In the genomic region with DNA sequence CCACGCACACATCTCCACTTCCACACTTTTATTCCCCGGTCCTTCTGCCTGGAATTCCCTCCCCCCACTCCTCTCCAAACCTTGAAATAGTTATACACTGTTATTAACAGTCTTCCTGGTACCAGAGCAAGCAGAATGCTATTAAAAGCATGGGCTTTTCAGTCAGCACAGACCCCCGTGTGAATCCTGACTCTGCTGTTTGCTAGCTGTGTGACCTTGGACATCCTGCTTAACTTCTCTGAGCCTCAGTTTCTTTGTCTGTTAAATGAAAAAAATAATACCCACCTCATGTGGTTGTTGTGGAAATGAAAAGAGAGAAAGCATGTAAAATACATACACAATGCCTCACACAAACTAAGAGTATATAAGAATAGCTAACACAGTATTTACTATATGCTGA, we compare ENCODE assay signal across 17 cellular contexts. TPM values are rescaled to one million over a fixed set of nuclear protein-coding genes. Genes with fewer than 3 reads are reported as not detected.
DNase-seq lines count a peak whose midpoint lies in the region; ATAC-seq and TF ChIP-seq lines count a peak whose summit lies in the region.
"Had no signal": no experiment of that assay in that cellular context is flagged by ENCODE, and none has a peak within 500 bp of the region (broad histone marks: within the 10 kb centered on the region; RNA-seq: fewer than 3 reads in every experiment).

No MANE protein-coding gene starts in this region.

- POLR2A ChIA-PET in Panc1 (lab: Charles Lee) = no interaction called here

- H3K27me3 Mint-ChIP-seq in dendritic cell treated with granulocyte-macrophage colony-stimulating factor and Interleukin-4, amounts not matched to agents 40 ng/mL and 50 ng/mL, for 4 days = peaks cover 7% of the 10 kb centered on the region

- no peaks in the 10 kb centered on the region for H3K9me3 Mint-ChIP-seq in dendritic cell treated with granulocyte-macrophage colony-stimulating factor and Interleukin-4, amounts not matched to agents 40 ng/mL and 50 ng/mL, for 4 days
- H3K9me3 Mint-ChIP-seq: natural killer cell; T-helper 1 cell treated with Interleukin-12 subunit alpha and Interleukin-12 subunit beta and Interleukin-4 antibody, amounts not matched to agents 30 μg/mL and 1 μg/mL, for 36 hours; WTC11 had no signal

- H3K4me2 ChIP-seq in neuronal stem cell (ENCODE audit: insufficient read depth, low read length, poor library complexity, severe bottlenecking) = no peak overlapping the region

- H3K27ac Mint-ChIP-seq in dendritic cell treated with granulocyte-macrophage colony-stimulating factor and Interleukin-4, amounts not matched to agents 40 ng/mL and 50 ng/mL, for 4 days = peak overlapping the region; percentile 67
- H3K27ac Mint-ChIP-seq: natural killer cell; T-helper 1 cell treated with Interleukin-12 subunit alpha and Interleukin-12 subunit beta and Interleukin-4 antibody, amounts not matched to agents 30 μg/mL and 1 μg/mL, for 36 hours; WTC11 had no signal

- in situ Hi-C loops in Panc1 (cut with HindIII; ENCODE audit: low pct_unique_long_range_greater_than_20kb, low sequenced_read_pairs) = no loop called here

- H3K9ac ChIP-seq in neuronal stem cell (ENCODE audit: low read depth, low read length, poor library complexity) = no peak overlapping the region

- H3K4me3 Mint-ChIP-seq in dendritic cell treated with granulocyte-macrophage colony-stimulating factor and Interleukin-4, amounts not matched to agents 40 ng/mL and 50 ng/mL, for 4 days = no peak overlapping the region
- H3K4me3 Mint-ChIP-seq: natural killer cell; T-helper 1 cell treated with Interleukin-12 subunit alpha and Interleukin-12 subunit beta and Interleukin-4 antibody, amounts not matched to agents 30 μg/mL and 1 μg/mL, for 36 hours; WTC11 had no signal

- H4K91ac ChIP-seq in neuronal stem cell (ENCODE audit: low read depth, low read length, poor library complexity) = no peak overlapping the region

- H2BK5ac ChIP-seq in neuronal stem cell (ENCODE audit: low read length) = no peak overlapping the region

- H3K9me3 ChIP-seq in Panc1 (ENCODE audit: control insufficient read depth, insufficient read depth, low read depth, low read length) = no peaks in the 10 kb centered on the region
- H3K9me3 ChIP-seq in neuronal stem cell (replicated peaks in 1 of 2; ENCODE audit: control insufficient read depth in 2 of 2, insufficient read depth in 1 of 2, low read depth in 1 of 2, low read length in 2 of 2) = no peaks in the 10 kb centered on the region
- no peaks in the 10 kb centered on the region for H3K9me3 ChIP-seq in tibial artery
- H3K9me3 ChIP-seq: SJCRH30 had no signal

- no peaks in the 10 kb centered on the region for H3K79me1 ChIP-seq in neuronal stem cell (ENCODE audit: low read depth, low read length)

- H3K4me1 ChIP-seq in Panc1 (ENCODE audit: control insufficient read depth, insufficient read depth, low read length) (peaks cover 91% of the 10 kb centered on the region), neuronal stem cell (ENCODE audit: control insufficient read depth in 2 of 2, insufficient read depth in 1 of 2, low read depth in 1 of 2, low read length in 2 of 2) (peaks cover 25 to 34% of the 10 kb centered on the region in 2 donors), tibial artery (peaks cover 0 to 66% (median 28%) of the 10 kb centered on the region in 4 donors)
- H3K4me1 ChIP-seq: SJCRH30 had no signal

- no peak overlapping the region for H4K8ac ChIP-seq in neuronal stem cell (ENCODE audit: low read depth, low read length)

- intact Hi-C loops in Panc1 (cut with micrococcal nuclease; ENCODE audit: unreplicated experiment) (loop anchor here (5.0 kb wide), 1 partner anchor 35 kb away; no protein-coding TSS in a partner anchor), tibial artery (cut with DNase I; ENCODE audit: low total_unique reads) (loop anchor here (5.0 kb wide), 1 partner anchor 35 kb away; no protein-coding TSS in a partner anchor)
- intact Hi-C loops in dendritic cell treated with granulocyte-macrophage colony-stimulating factor and Interleukin-4, amounts not matched to agents 40 ng/mL and 50 ng/mL, for 4 days (cut with micrococcal nuclease) = loop anchor here (5.0 kb wide), 1 partner anchor 85 kb away; no protein-coding TSS in a partner anchor

- H2BK120ac ChIP-seq in neuronal stem cell (ENCODE audit: low read depth, low read length) = no peak overlapping the region

- CTCF ChIA-PET in Panc1 (lab: Charles Lee) = interaction anchor here (2.1 kb wide), 1 partner anchor 82 kb away, joined by 9 read pairs; no protein-coding TSS in a partner anchor

- H3K27ac ChIP-seq in Panc1 (ENCODE audit: low read length) = peak overlapping the region; percentile 99
- H3K27ac ChIP-seq in neuronal stem cell (replicated peaks; ENCODE audit: low read length) = no peak overlapping the region
- peak overlapping the region; percentile 34 to 48 for H3K27ac ChIP-seq in tibial artery
- H3K27ac ChIP-seq: SJCRH30 had no signal

- H2BK15ac ChIP-seq in neuronal stem cell (ENCODE audit: low read length) = no peak overlapping the region

- H3K4me3 ChIP-seq in Panc1 (ENCODE audit: low read depth in 2 of 2, low read length in 2 of 2) (no peak overlapping the region), neuronal stem cell (ENCODE audit: low read length in 2 of 2) (no peak overlapping the region), tibial artery (no peak overlapping the region)
- H3K4me3 ChIP-seq: SJCRH30 had no signal

- H3K27me3 ChIP-seq in Panc1 (ENCODE audit: control insufficient read depth, insufficient read depth, low read length) (no peaks in the 10 kb centered on the region), neuronal stem cell (ENCODE audit: control insufficient read depth in 3 of 3, insufficient read depth in 3 of 3, low read depth in 1 of 3, low read length in 3 of 3) (peaks cover 0 to 24% (median 7%) of the 10 kb centered on the region in 3 experiments), tibial artery (no peaks in the 10 kb centered on the region)

- H3K18ac ChIP-seq in neuronal stem cell (ENCODE audit: low read length) = peak overlapping the region; percentile 5

- no TSS peak for BruUV-seq in Panc1 (replicated peaks; lab: Mats Ljungman, UMichigan)

- H2AK5ac ChIP-seq in neuronal stem cell (ENCODE audit: low read depth, low read length) = no peak overlapping the region

- peaks cover 79% of the 10 kb centered on the region for H3K4me1 Mint-ChIP-seq in dendritic cell treated with granulocyte-macrophage colony-stimulating factor and Interleukin-4, amounts not matched to agents 40 ng/mL and 50 ng/mL, for 4 days (ENCODE audit: low read depth)

- H3K4ac ChIP-seq in neuronal stem cell (ENCODE audit: low read length) = no peak overlapping the region

- no CpG with 5 or more reads among the region's 3 CpGs for WGBS in neuronal stem cell (ENCODE audit: extremely low coverage in 2 of 2, insufficient read length in 2 of 2, insufficient replicate concordance in 1 of 2), 2 donors

- peaks cover 13% of the 10 kb centered on the region for H3K36me3 Mint-ChIP-seq in dendritic cell treated with granulocyte-macrophage colony-stimulating factor and Interleukin-4, amounts not matched to agents 40 ng/mL and 50 ng/mL, for 4 days (ENCODE audit: low read depth)
- H3K36me3 Mint-ChIP-seq: natural killer cell, WTC11 had no signal

- peak overlapping the region; percentile 48 for H2AFZ ChIP-seq in neuronal stem cell (ENCODE audit: low read length)

- H3K14ac ChIP-seq in neuronal stem cell (ENCODE audit: low read length) = no peak overlapping the region

- H3K36me3 ChIP-seq in Panc1 (ENCODE audit: control insufficient read depth, insufficient read depth, low read length) (no peaks in the 10 kb centered on the region), neuronal stem cell (replicated peaks in 1 of 2; ENCODE audit: control insufficient read depth in 2 of 2, insufficient read depth in 2 of 2, low read length in 2 of 2) (no peaks in the 10 kb centered on the region), tibial artery (peaks cover 0 to 4% (median 0%) of the 10 kb centered on the region in 3 donors)
- H3K36me3 ChIP-seq: SJCRH30 had no signal

- no peak overlapping the region for H2BK12ac ChIP-seq in neuronal stem cell (ENCODE audit: low read length)

- TF ChIP-seq CTCF in Panc1 (IDR thresholded peaks at IDR 0.05) = no peak
- TF ChIP-seq CTCF in tibial artery (IDR thresholded peaks at IDR 0.05) = no peak

- no peak for DNase-seq in Panc1 (ENCODE audit: low read depth, low spot score)
- DNase-seq in neuronal stem cell (ENCODE audit: low spot score) = no peak
- no peak for DNase-seq in tibial artery
- no peak for DNase-seq in NCI-H526 treated with DMSO at 0.1 percent for 48 hours (lab: John Stamatoyannopoulos, UW)
- DNase-seq: activated CD4-positive, alpha-beta T cell treated with anti-CD3 and anti-CD28 coated beads, Interleukin-2, amount 50 U/mL, for 48 hours; activated gamma-delta T cell; AML-193; hypothalamus; MV-4-11; natural killer cell; NCI-H1694 treated with DMSO at 0.1 percent for 48 hours; SJCRH30 had no signal

- no peak overlapping the region for H3K23ac ChIP-seq in neuronal stem cell (ENCODE audit: low read depth, low read length, poor library complexity)

- ATAC-seq in Panc1 (no peak), HG03135 (IDR thresholded peaks at IDR 0.05; ENCODE audit: unreplicated experiment) (no peak), GM21528 (IDR thresholded peaks at IDR 0.05; ENCODE audit: low FRiP score, unreplicated experiment) (no peak)
- ATAC-seq: WTC11 had no signal

RNA-seq across cellular contexts. Expression of gene AHNAK, which starts 39.6 kb away (rescaled TPM):
- 844 TPM for total RNA-seq in Panc1 (2021; ENCODE audit: unreplicated experiment)
- 355 TPM for polyA plus RNA-seq in Panc1 (2012; ENCODE audit: insufficient read length)
- polyA plus RNA-seq in neuronal stem cell (2013, experiment 1 of 2) = 6.4 TPM
- polyA plus RNA-seq in neuronal stem cell (2013, experiment 2 of 2) = 6.9 TPM
